Comparison of ENCODE assay signal across 8 cellular contexts in genomic region chr1:155977607-155978324, GRCh38. TPM values are rescaled to one million over a fixed set of nuclear protein-coding genes. Genes with fewer than 3 reads are reported as not detected.
A peak's percentile ranks its signal among the peaks of the same experiment; 100 is the strongest.
DNase-seq lines count a peak whose midpoint lies in the region; ATAC-seq, FAIRE-seq and TF ChIP-seq lines count a peak whose summit lies in the region.

No MANE protein-coding gene starts in this region.

- intact Hi-C loops in prostate gland (cut with DNase I) = no loop called here

- FAIRE-seq in GM12891 (lab: Jason Lieb, UNC) (no peak), urothelium cell line (lab: Jason Lieb, UNC) (no peak)

- peaks cover 14% of the 10 kb centered on the region for H3K4me1 ChIP-seq in prostate gland (replicated peaks)

- no peak for TF ChIP-seq CTCF in prostate gland (IDR thresholded peaks at IDR 0.05)

- no peaks in the 10 kb centered on the region for H3K9me3 ChIP-seq in prostate gland

- no peaks in the 10 kb centered on the region for H3K36me3 ChIP-seq in prostate gland

- TF ChIP-seq POLR2A in GM12891 (IDR thresholded peaks at IDR 0.05; ENCODE audit: low read depth, low read length) (peak; percentile 73), prostate gland (IDR thresholded peaks at IDR 0.05) (no peak)

- DNase-seq in GM12891 (ENCODE audit: insufficient read length, low spot score) (peak; percentile 54), NCI-H345 treated with DMSO at 0.1 percent for 48 hours (lab: John Stamatoyannopoulos, UW; ENCODE audit: unreplicated experiment) (peak; percentile 76), globus pallidus (ENCODE audit: low spot score) (peak; percentile 60), prostate gland (ENCODE audit: low spot score) (peak; percentile 26), urothelium cell line (ENCODE audit: low spot score) (peak; percentile 58)
- DNase-seq in activated effector memory CD4-positive, alpha-beta T cell treated with anti-CD3 and anti-CD28 coated beads, Interleukin-2, amount 50 U/mL, for 16 hours = peak; percentile 89

- H3K4me3 ChIP-seq in prostate gland = peak overlapping the region; percentile 66 to 93

- no peaks in the 10 kb centered on the region for H3K27me3 ChIP-seq in prostate gland (replicated peaks; ENCODE audit: insufficient read depth)

- peak overlapping the region; percentile 84 to 93 for H3K27ac ChIP-seq in prostate gland

- no peak for ATAC-seq in GM21447 (IDR thresholded peaks at IDR 0.05; ENCODE audit: unreplicated experiment)
- no peak for ATAC-seq in GM21825 (IDR thresholded peaks at IDR 0.05; ENCODE audit: unreplicated experiment)

- 1% methylated on average over 53 of the region's 53 CpGs for WGBS in prostate gland

TF ChIP-seq in GM12891, 5 proteins besides CTCF, POLR2A, EP300 and RAD21:
- TF ChIP-seq POU2F2 (IDR thresholded peaks at IDR 0.05; ENCODE audit: low read depth, low read length) (0 out of 2 replicates have a peak, but pooled peaks have one; percentile 10), POLR2AphosphoS5 (IDR thresholded peaks at IDR 0.05; ENCODE audit: low read depth, low read length) (peak; percentile 77), TAF1 (IDR thresholded peaks at IDR 0.05; ENCODE audit: low read depth, low read length) (no peak)

RNA-seq across cellular contexts. Expression of gene ARHGEF2, which starts 0.6 kb away (rescaled TPM):
- 45.2 TPM for polyA plus RNA-seq in GM12891 (2012; ENCODE audit: low read depth, missing spikeins)
- total RNA-seq in prostate gland = 10 to 100 TPM; 35.8 to 66.2 TPM

RNA-seq across cellular contexts. Expression of gene RXFP4, which starts 36.3 kb away (rescaled TPM):
- not detected for polyA plus RNA-seq in GM12891 (2012; ENCODE audit: low read depth, missing spikeins)
- not detected for total RNA-seq in prostate gland

RNA-seq across cellular contexts. Expression of gene SSR2, which starts 43.0 kb away (rescaled TPM):
- 186 TPM for polyA plus RNA-seq in GM12891 (2012; ENCODE audit: low read depth, missing spikeins)
- 100 to 1,000 TPM; 201 to 229 TPM for total RNA-seq in prostate gland

RNA-seq across cellular contexts. Expression of gene KHDC4, which starts 43.6 kb away (rescaled TPM):
- polyA plus RNA-seq in GM12891 (2012; ENCODE audit: low read depth, missing spikeins) = 27.8 TPM
- 10 to 100 TPM; 49.8 to 66.1 TPM for total RNA-seq in prostate gland

Comparison
In these comparisons a context has a peak if more than half of its experiments do, and no peak if none do; other contexts are left out.
1. DNase-seq: peak in every context shown above with its lines; median percentile 89 in activated effector memory CD4-positive, alpha-beta T cell treated with anti-CD3 and anti-CD28 coated beads, Interleukin-2, amount 50 U/mL, for 16 hours; 76 in NCI-H345 treated with DMSO at 0.1 percent for 48 hours; 60 in globus pallidus; 58 in urothelium cell line; 54 in GM12891; 26 in prostate gland.